In the genomic region with DNA sequence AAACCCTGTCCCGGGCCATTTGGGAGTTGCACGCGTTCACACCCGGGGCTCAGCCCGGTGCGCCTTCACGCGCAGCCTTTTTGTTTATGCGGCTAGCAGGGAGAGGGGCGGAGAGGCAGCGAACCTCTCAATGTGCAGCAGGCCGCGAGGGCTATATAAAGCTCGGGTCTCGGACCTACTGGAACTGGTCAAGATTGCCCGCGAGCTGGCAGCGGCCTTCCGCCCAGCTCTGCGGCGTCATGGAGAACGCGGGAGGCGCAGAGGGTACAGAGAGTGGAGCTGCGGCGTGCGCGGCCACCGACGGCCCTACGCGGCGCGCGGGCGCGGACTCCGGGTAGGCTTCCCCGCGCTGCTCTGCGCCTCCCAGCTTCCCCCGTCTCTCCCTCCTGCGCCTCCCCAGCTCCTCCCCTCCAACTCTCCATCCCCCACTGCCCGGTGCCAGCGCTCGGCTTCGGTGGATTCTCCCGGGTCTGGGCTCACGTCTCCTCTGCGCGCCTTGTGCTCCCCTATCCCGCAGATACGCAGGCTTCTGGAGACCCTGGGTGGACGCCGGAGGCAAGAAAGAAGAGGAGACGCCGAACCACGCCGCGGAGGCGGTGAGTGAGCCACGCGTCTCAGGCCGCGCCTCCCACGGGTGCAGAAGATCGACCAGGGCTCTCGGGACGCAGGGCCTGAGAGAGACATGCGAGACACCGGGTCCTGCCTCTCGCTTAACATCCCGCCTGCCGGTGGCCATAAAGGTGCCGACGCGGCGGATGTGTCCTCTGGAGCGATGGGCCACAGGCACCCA, we compare ENCODE assay signal across 8 cellular contexts. TPM values are rescaled to one million over a fixed set of nuclear protein-coding genes. Genes with fewer than 3 reads are reported as not detected.
A peak's percentile ranks its signal among the peaks of the same experiment; 100 is the strongest.
DNase-seq lines count a peak whose midpoint lies in the region; ATAC-seq, FAIRE-seq and TF ChIP-seq lines count a peak whose summit lies in the region.

A gene with protein sequence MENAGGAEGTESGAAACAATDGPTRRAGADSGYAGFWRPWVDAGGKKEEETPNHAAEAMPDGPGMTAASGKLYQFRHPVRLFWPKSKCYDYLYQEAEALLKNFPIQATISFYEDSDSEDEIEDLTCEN (plus strand): TSS at position 183 of the 790 bp plus-strand sequence. CDS start 57 bp downstream, at position 240.

- H3K36me3 Mint-ChIP-seq in central memory CD8-positive, alpha-beta T cell (ENCODE audit: insufficient read depth), result no peaks in the 10 kb centered on the region

- H3K36me3 ChIP-seq in keratinocyte (ENCODE audit: control insufficient read depth in 2 of 2, extremely low read depth in 1 of 2, insufficient read depth in 2 of 2, low read length in 2 of 2) (no peaks in the 10 kb centered on the region), small intestine (ENCODE audit: control insufficient read depth in 2 of 2, insufficient read depth in 2 of 2, low read length in 2 of 2) (no peaks in the 10 kb centered on the region)

- peak within 1 kb of the TSS; percentile 53 for H3K4me3 Mint-ChIP-seq in central memory CD8-positive, alpha-beta T cell

- no peak for TF ChIP-seq POLR2A in H54 (IDR thresholded peaks at IDR 0.05; ENCODE audit: low read depth, low read length)

- H4K20me1 ChIP-seq in keratinocyte (ENCODE audit: control insufficient read depth, extremely low read depth, insufficient read depth, low read length), result no peaks in the 10 kb centered on the region

- H3K9ac ChIP-seq in keratinocyte (ENCODE audit: control insufficient read depth, extremely low read depth, insufficient read depth, low read length), result no peak within 1 kb of the TSS

- in situ Hi-C loops in KBM-7 (cut with MboI; ENCODE audit: low pct_unique_long_range_greater_than_20kb, low sequenced_read_pairs), result no loop called here

- H2AFZ ChIP-seq in keratinocyte (ENCODE audit: control insufficient read depth, low read length), result peak within 1 kb of the TSS; percentile 80

- WGBS in small intestine, 3 donors, result 1 to 3% (median 2%) methylated on average over 70 to 79 of the region's 79 CpGs

- peaks cover 75% of the 10 kb centered on the region for H3K27me3 Mint-ChIP-seq in central memory CD8-positive, alpha-beta T cell

- H3K27me3 ChIP-seq in keratinocyte (ENCODE audit: control insufficient read depth, extremely low read depth, insufficient read depth, low read length) (peaks cover 18% of the 10 kb centered on the region), small intestine (ENCODE audit: control insufficient read depth in 2 of 2, insufficient read depth in 2 of 2, low read length in 2 of 2) (peaks cover 4 to 7% of the 10 kb centered on the region in 2 donors)

- no peak within 1 kb of the TSS for H3K27ac ChIP-seq in keratinocyte (ENCODE audit: control insufficient read depth, insufficient read depth, low read length)
- H3K27ac ChIP-seq in small intestine (ENCODE audit: low read depth in 1 of 2, low read length in 1 of 2), result no peak within 1 kb of the TSS

- H3K9me1 ChIP-seq in keratinocyte (ENCODE audit: control insufficient read depth, extremely low read depth, insufficient read depth, low read length), result no peaks in the 10 kb centered on the region

- no peak for TF ChIP-seq CTCF in keratinocyte (optimal IDR thresholded peaks at IDR 0.05 in 1 of 3, IDR thresholded peaks at IDR 0.05 in 1 of 3, conservative IDR thresholded peaks at IDR 0.05 in 1 of 3; ENCODE audit: extremely low read depth in 1 of 3, insufficient read depth in 2 of 3, low read length in 3 of 3)

- H3K4me1 ChIP-seq in keratinocyte (ENCODE audit: control insufficient read depth, extremely low read depth, insufficient read depth, low read length) (peaks cover 3% of the 10 kb centered on the region), small intestine (ENCODE audit: control insufficient read depth in 2 of 2, insufficient read depth in 1 of 2, low read depth in 1 of 2, low read length in 1 of 2) (no peaks in the 10 kb centered on the region)

- no peaks in the 10 kb centered on the region for H3K9me3 ChIP-seq in keratinocyte (ENCODE audit: control insufficient read depth, low read depth, low read length)
- H3K9me3 ChIP-seq in small intestine (ENCODE audit: control insufficient read depth, low read depth), result no peaks in the 10 kb centered on the region

- H3K4me3 ChIP-seq in keratinocyte (ENCODE audit: control insufficient read depth in 2 of 3, extremely low read depth in 1 of 3, insufficient read depth in 2 of 3, low read depth in 1 of 3, low read length in 3 of 3), result peak within 1 kb of the TSS; percentile 27 to 65 (median 58)
- H3K4me3 ChIP-seq in small intestine (ENCODE audit: low read depth in 1 of 2, low read length in 2 of 2), result peak within 1 kb of the TSS; percentile 9 to 26

- H3K9me3 Mint-ChIP-seq in central memory CD8-positive, alpha-beta T cell, result no peaks in the 10 kb centered on the region

- no peaks in the 10 kb centered on the region for H3K4me1 Mint-ChIP-seq in central memory CD8-positive, alpha-beta T cell

- no peaks in the 10 kb centered on the region for H3K79me2 ChIP-seq in keratinocyte (ENCODE audit: control insufficient read depth, insufficient read depth, low read length)

- H3K4me2 ChIP-seq in keratinocyte (ENCODE audit: control insufficient read depth, extremely low read depth, insufficient read depth, low read depth, low read length), result peak within 1 kb of the TSS; percentile 82

- no peak for FAIRE-seq in keratinocyte (lab: Jason Lieb, UNC)
- no peak for FAIRE-seq in small intestine (lab: Jason Lieb, UNC)
- FAIRE-seq in H54 (lab: Jason Lieb, UNC), result no peak

- H3K27ac Mint-ChIP-seq in central memory CD8-positive, alpha-beta T cell (ENCODE audit: low read depth), result no peak within 1 kb of the TSS

- DNase-seq in ELR (ENCODE audit: low read depth) (peak; percentile 28), NCI-H748 treated with DMSO at 0.1 percent for 48 hours (lab: John Stamatoyannopoulos, UW) (peak; percentile 64), keratinocyte (ENCODE audit: low read depth, low spot score) (no peak), small intestine (no peak), H54 (ENCODE audit: insufficient read length, low spot score) (no peak), KBM-7 (no peak)
- DNase-seq in central memory CD8-positive, alpha-beta T cell (ENCODE audit: low spot score in 2 of 2), result no peak

- dilution Hi-C loops in keratinocyte (cut with MboI; ENCODE audit: extremely low pct_ligation_motif_present, low sequenced_read_pairs), result no loop called here

- ATAC-seq in HG02571 (IDR thresholded peaks at IDR 0.05; ENCODE audit: unreplicated experiment), result peak; percentile 56
- ATAC-seq in central memory CD8-positive, alpha-beta T cell (replicated peaks; ENCODE audit: extremely low read depth, poor library complexity, severe bottlenecking), result peak; percentile 10

RNA-seq across cellular contexts. Expression of the gene that starts here (rescaled TPM):
- polyA plus RNA-seq in keratinocyte, result 0.37 to 0.76 TPM (median 0.60 TPM) in 3 replicates
- polyA plus RNA-seq in keratinocyte (2011; ENCODE audit: low read depth), result not detected
- polyA plus RNA-seq in keratinocyte (2011; cell fraction: cytosol; rRNA removed), result 0.55 and 0.61 TPM in 2 replicates
- polyA plus RNA-seq in keratinocyte (2011; cell fraction: nucleus; rRNA removed), result 0.48 and 0.72 TPM in 2 replicates
- polyA plus RNA-seq in keratinocyte (2012; ENCODE audit: low replicate concordance), result 1.2 TPM in 1 of 2 replicates, not detected in the other
- polyA minus RNA-seq in keratinocyte, result not detected in 3 replicates
- polyA minus RNA-seq in keratinocyte (2011; cell fraction: cytosol; rRNA and poly(A)+ RNA removed), result not detected
- not detected in 2 replicates for polyA minus RNA-seq in keratinocyte (2011; cell fraction: nucleus; rRNA and poly(A)+ RNA removed)
- under 1 TPM in 1 of 3 donors, not detected in 2; 0.67 TPM for polyA plus RNA-seq in small intestine

Comparison
In these comparisons a context has a peak if more than half of its experiments do, and no peak if none do; other contexts are left out.
1. DNase-seq: peak in ELR (single experiment) and NCI-H748 treated with DMSO at 0.1 percent for 48 hours (single experiment); none in central memory CD8-positive, alpha-beta T cell (0 of 2), keratinocyte (single experiment), small intestine (single experiment), H54 (single experiment) and KBM-7 (single experiment).